In genomic region chr7:128909605-128910568, GRCh38 we compare ENCODE assay signal across 8 cellular contexts. TPM values are rescaled to one million over a fixed set of nuclear protein-coding genes. Genes with fewer than 3 reads are reported as not detected.
A peak's percentile ranks its signal among the peaks of the same experiment; 100 is the strongest.
DNase-seq lines count a peak whose midpoint lies in the region; TF ChIP-seq lines count a peak whose summit lies in the region.
"Had no signal": no experiment of that assay in that cellular context is flagged by ENCODE, and none has a peak within 500 bp of the region (broad histone marks: within the 10 kb centered on the region; RNA-seq: fewer than 3 reads in every experiment).

No MANE protein-coding gene starts in this region.

- intact Hi-C loops in thyroid gland (cut with DNase I) = loop anchor here (5.0 kb wide), 1 partner anchor 182 kb away; no protein-coding TSS in a partner anchor
- intact Hi-C loops in PC-9 (cut with micrococcal nuclease; ENCODE audit: unreplicated experiment) = no loop called here

- TF ChIP-seq CTCF in kidney epithelial cell (IDR thresholded peaks at IDR 0.05; ENCODE audit: insufficient read depth, low read length, poor library complexity, severe bottlenecking) = no peak
- TF ChIP-seq CTCF in thyroid gland (IDR thresholded peaks at IDR 0.05) = no peak
- no peak for TF ChIP-seq CTCF in PC-9 (conservative IDR thresholded peaks at IDR 0.05)

- POLR2A ChIA-PET in PC-9 (lab: Charles Lee; ENCODE audit: unreplicated experiment) = no interaction called here

- no TSS peak for BruUV-seq in PC-9 (replicated peaks; lab: Mats Ljungman, UMichigan)

- H3F3A ChIP-seq in PC-9 (ENCODE audit: insufficient read depth, low read depth) = no peaks in the 10 kb centered on the region

- H3K9me2 ChIP-seq in PC-9 (ENCODE audit: insufficient read depth) = no peaks in the 10 kb centered on the region

- peaks cover 15% of the 10 kb centered on the region for H3K27me3 ChIP-seq in kidney epithelial cell (ENCODE audit: control insufficient read depth, insufficient read depth, low read length)
- H3K27me3 ChIP-seq in thyroid gland = peaks cover 8% of the 10 kb centered on the region
- peaks cover 9% of the 10 kb centered on the region for H3K27me3 ChIP-seq in PC-9 (ENCODE audit: insufficient read depth, low read depth)

- WGBS in thyroid gland, 2 donors = 15 to 23% methylated on average over 22 to 36 of the region's 42 CpGs

- H2AFZ ChIP-seq in PC-9 = no peak overlapping the region

- H3K27ac ChIP-seq in thyroid gland = no peak overlapping the region
- no peak overlapping the region for H3K27ac ChIP-seq in PC-9

- CTCF ChIA-PET in PC-9 (lab: Charles Lee) = no interaction called here

- peaks cover 5 to 13% of the 10 kb centered on the region in 2 donors for H3K4me1 ChIP-seq in thyroid gland
- H3K4me1 ChIP-seq in PC-9 (replicated peaks; ENCODE audit: insufficient read depth) = no peaks in the 10 kb centered on the region

- TF ChIP-seq POLR2A in thyroid gland (IDR thresholded peaks at IDR 0.05) = no peak

- H3K4me3 ChIP-seq in kidney epithelial cell (ENCODE audit: low read depth, low read length) (peak overlapping the region; percentile 47), thyroid gland (replicated peaks in 1 of 3) (peak overlapping the region in 1 of 3 donors; percentile 17), PC-9 (no peak overlapping the region)

- no peaks in the 10 kb centered on the region for H3K9me3 ChIP-seq in thyroid gland
- no peaks in the 10 kb centered on the region for H3K9me3 ChIP-seq in PC-9 (ENCODE audit: insufficient read depth, low read depth)

- H3K4me2 ChIP-seq in PC-9 = no peak overlapping the region

- no peaks in the 10 kb centered on the region for H4K20me1 ChIP-seq in PC-9 (ENCODE audit: insufficient read depth)

- H3K36me3 ChIP-seq in kidney epithelial cell (ENCODE audit: control insufficient read depth, insufficient read depth, low read length) (no peaks in the 10 kb centered on the region), thyroid gland (no peaks in the 10 kb centered on the region), PC-9 (ENCODE audit: low read depth) (no peaks in the 10 kb centered on the region)

- DNase-seq in HT1080 (ENCODE audit: low read depth) (peak; percentile 32), cerebellar cortex (ENCODE audit: low spot score) (peak; percentile 68), kidney epithelial cell (ENCODE audit: low read depth) (peak; percentile 69), thyroid gland (peak; percentile 42 to 65), activated gamma-delta T cell (lab: John Stamatoyannopoulos, UW) (no peak), PC-9 (no peak), NCI-H774 (lab: John Stamatoyannopoulos, UW) (no peak)
- DNase-seq: stimulated activated CD8-positive, alpha-beta memory T cell treated with anti-CD3 and anti-CD28 coated beads, Interleukin-4, amount 100 ng/mL, for 48 hours had no signal

- H3K79me2 ChIP-seq in PC-9 (ENCODE audit: low read depth) = no peaks in the 10 kb centered on the region

RNA-seq across cellular contexts. Expression of gene KCP, which starts 0.6 kb away (rescaled TPM):
- 0.35 and 1.4 TPM in 2 replicates for total RNA-seq in HT1080 (2014; rRNA removed; shearing (Covaris generic))
- 0.09 and 0.18 TPM in 2 replicates for polyA plus RNA-seq in HT1080 (2015; cell fraction: cytosol; rRNA removed)
- polyA plus RNA-seq in HT1080 (2015; cell fraction: nucleus; rRNA removed) = 1.1 and 2.7 TPM in 2 replicates
- total RNA-seq in kidney epithelial cell (1.3 and 1.4 TPM in 2 replicates), thyroid gland (under 1 TPM; 0.27 to 0.93 (median 0.61) TPM), PC-9 (2021) (9.9 and 15.4 TPM in 2 replicates)

RNA-seq across cellular contexts. Expression of gene IRF5, which starts 27.8 kb away (rescaled TPM):
- total RNA-seq in HT1080 (2014; rRNA removed; shearing (Covaris generic)) = 2.3 and 2.6 TPM in 2 replicates
- 1.4 and 2.2 TPM in 2 replicates for polyA plus RNA-seq in HT1080 (2015; cell fraction: cytosol; rRNA removed)
- polyA plus RNA-seq in HT1080 (2015; cell fraction: nucleus; rRNA removed) = 2.8 and 4.8 TPM in 2 replicates
- 19.9 TPM in 2 replicates for total RNA-seq in kidney epithelial cell
- 1 to 10 TPM; 3.7 to 6.0 (median 4.9) TPM for total RNA-seq in thyroid gland
- total RNA-seq in PC-9 (2021) = 3.4 and 5.8 TPM in 2 replicates

RNA-seq across cellular contexts. Expression of gene ATP6V1F, which starts 47.2 kb away (rescaled TPM):
- 114 and 126 TPM in 2 replicates for total RNA-seq in HT1080 (2014; rRNA removed; shearing (Covaris generic))
- polyA plus RNA-seq in HT1080 (2015; cell fraction: cytosol; rRNA removed) = 102 and 111 TPM in 2 replicates
- 28.0 and 33.8 TPM in 2 replicates for polyA plus RNA-seq in HT1080 (2015; cell fraction: nucleus; rRNA removed)
- total RNA-seq in kidney epithelial cell = 211 and 225 TPM in 2 replicates
- total RNA-seq in thyroid gland = 100 to 1,000 TPM in 1 of 4 donors, 10 to 100 TPM in 3; 49.6 to 109 (median 86.6) TPM
- 114 and 169 TPM in 2 replicates for total RNA-seq in PC-9 (2021)

Comparison
In these comparisons a context has a peak if more than half of its experiments do, and no peak if none do; other contexts are left out.
1. DNase-seq: peak in HT1080 (single experiment), cerebellar cortex (single experiment), kidney epithelial cell (single experiment) and thyroid gland (2 of 2); none in activated gamma-delta T cell (single experiment), PC-9 (0 of 2) and NCI-H774 (single experiment).